Comparison of ENCODE assay signal across 9 cellular contexts in the genomic region with DNA sequence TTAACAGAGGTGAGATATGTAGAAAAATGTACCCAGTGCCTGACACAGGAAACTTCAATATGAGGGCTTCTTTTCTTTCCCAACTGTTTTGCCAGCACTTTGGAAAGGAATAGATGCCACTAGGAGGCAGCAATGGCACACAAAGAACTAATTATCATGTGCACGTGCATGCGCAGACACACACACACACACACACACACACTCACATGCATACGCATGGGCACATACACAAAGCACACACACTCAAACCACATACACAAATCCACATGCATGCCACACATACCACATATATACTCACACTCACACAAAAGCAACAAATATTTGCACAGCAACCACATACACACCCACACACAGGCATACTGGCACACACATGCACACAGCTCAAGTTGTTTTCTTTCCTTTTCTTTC. TPM values are rescaled to one million over a fixed set of nuclear protein-coding genes. Genes with fewer than 3 reads are reported as not detected.
DNase-seq lines count a peak whose midpoint lies in the region; ATAC-seq and TF ChIP-seq lines count a peak whose summit lies in the region.
"Had no signal": no experiment of that assay in that cellular context is flagged by ENCODE, and none has a peak within 500 bp of the region (broad histone marks: within the 10 kb centered on the region; RNA-seq: fewer than 3 reads in every experiment).

No MANE protein-coding gene starts in this region.

- no peaks in the 10 kb centered on the region for H3K36me3 ChIP-seq in PC-9 (ENCODE audit: low read depth)

- H3K27ac ChIP-seq in PC-9: no peak overlapping the region

- H3K79me2 ChIP-seq in PC-9 (ENCODE audit: low read depth): no peaks in the 10 kb centered on the region

- CTCF ChIA-PET in PC-9 (lab: Charles Lee): interaction anchor here (0.7 kb wide), 1 partner anchor 104 kb away, joined by 3 read pairs; no protein-coding TSS in a partner anchor

- BruUV-seq in PC-9 (replicated peaks; lab: Mats Ljungman, UMichigan): no TSS peak

- H3K27me3 ChIP-seq in PC-9 (ENCODE audit: insufficient read depth, low read depth): no peaks in the 10 kb centered on the region

- H3F3A ChIP-seq in PC-9 (ENCODE audit: insufficient read depth, low read depth): no peaks in the 10 kb centered on the region; the same call in 1 of the 2 replicates

- H3K9me2 ChIP-seq in PC-9 (ENCODE audit: insufficient read depth): no peaks in the 10 kb centered on the region

- POLR2A ChIA-PET in PC-9 (lab: Charles Lee; ENCODE audit: unreplicated experiment): no interaction called here

- ATAC-seq in HG02759 (IDR thresholded peaks at IDR 0.05; ENCODE audit: unreplicated experiment): no peak
- no peak for ATAC-seq in HG03460 (IDR thresholded peaks at IDR 0.05; ENCODE audit: unreplicated experiment)

- intact Hi-C loops in PC-9 (cut with micrococcal nuclease; ENCODE audit: unreplicated experiment): loop anchor here (1.0 kb wide), 1 partner anchor 473 kb away; no protein-coding TSS in a partner anchor

- no peaks in the 10 kb centered on the region for H3K4me1 ChIP-seq in PC-9 (replicated peaks; ENCODE audit: insufficient read depth)

- no peaks in the 10 kb centered on the region for H3K9me3 ChIP-seq in PC-9 (ENCODE audit: insufficient read depth, low read depth)

- no peak overlapping the region for H3K4me2 ChIP-seq in PC-9

- DNase-seq in COR-L47 (lab: John Stamatoyannopoulos, UW) (peak; percentile 66), HuH-7.5 (ENCODE audit: low spot score) (peak; percentile 42), PC-9 (peak; percentile 21 to 42), amniotic epithelial cell (ENCODE audit: low read depth) (peak; percentile 86), iPS-NIHi11 (ENCODE audit: low spot score) (peak; percentile 72)
- DNase-seq in stimulated activated CD4-positive, alpha-beta T cell treated with anti-CD3 and anti-CD28 coated beads, Interleukin-1b, Interleukin-23, amount 100 ng/mL, for 24 hours (ENCODE audit: low read depth in 4 of 4, low spot score in 1 of 4): peak in 3 of 4 experiments; percentile 9 to 42 (median 34)

- H3K4me3 ChIP-seq in PC-9: no peak overlapping the region

- peak; percentile 72 for TF ChIP-seq CTCF in PC-9 (conservative IDR thresholded peaks at IDR 0.05)

- no peaks in the 10 kb centered on the region for H4K20me1 ChIP-seq in PC-9 (ENCODE audit: insufficient read depth)

- no peak overlapping the region for H2AFZ ChIP-seq in PC-9

RNA-seq across cellular contexts. Expression of gene CEP112, which starts 8.8 kb away (rescaled TPM):
- 4.3 and 6.3 TPM in 2 replicates for total RNA-seq in PC-9 (2021)

RNA-seq across cellular contexts. Expression of gene APOH, which starts 28.5 kb away (rescaled TPM):
- not detected in 2 replicates for total RNA-seq in PC-9 (2021)
- total RNA-seq: T-helper 1 cell treated with Interleukin-12 subunit alpha and Interleukin-12 subunit beta and Interleukin-4 antibody, amounts not matched to agents 30 ng/mL and 1 ng/mL, for 36 hours had no signal

Comparison
In these comparisons a context has a peak if more than half of its experiments do, and no peak if none do; other contexts are left out.
1. DNase-seq: peak in every context shown above with its lines; median percentile 86 in amniotic epithelial cell; 72 in iPS-NIHi11; 66 in COR-L47; 42 in HuH-7.5; 34 in stimulated activated CD4-positive, alpha-beta T cell treated with anti-CD3 and anti-CD28 coated beads, Interleukin-1b, Interleukin-23, amount 100 ng/mL, for 24 hours; 32 in PC-9.